1 cellular context compared by ENCODE assay signal in the genomic region with DNA sequence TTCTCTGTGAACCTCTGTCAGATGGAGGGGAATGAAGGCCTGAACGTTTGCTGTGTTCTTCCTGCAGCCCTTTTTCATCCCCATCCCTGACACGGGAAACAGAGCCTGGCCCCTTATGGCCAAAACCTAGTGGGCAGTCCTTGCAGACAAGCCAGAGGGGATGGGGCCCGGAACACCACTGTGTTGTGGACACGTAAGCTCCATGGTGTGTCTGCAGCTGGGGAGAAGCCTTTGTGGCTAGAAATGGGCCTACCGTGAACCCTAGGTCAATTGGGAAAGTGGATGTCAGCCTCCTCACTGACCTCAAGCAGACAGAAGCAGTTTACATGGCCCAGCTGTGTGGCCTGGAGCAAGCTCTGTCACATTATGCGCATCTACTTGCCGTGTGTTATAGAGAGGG.
TF ChIP-seq lines count a peak whose summit lies in the region.

No MANE protein-coding gene starts in this region.

TF ChIP-seq in K562, 482 proteins besides CTCF, POLR2A, EP300 and RAD21:
- TF ChIP-seq GABPB1 (CRISPR knock-in tag; IDR thresholded peaks at IDR 0.05) (0 out of 2 replicates have a peak, but pooled peaks have one; percentile 31), RFX1 (IDR thresholded peaks at IDR 0.05) (no peak)
TF ChIP-seq in K562: peak in this region for 1.
